In the genomic region with DNA sequence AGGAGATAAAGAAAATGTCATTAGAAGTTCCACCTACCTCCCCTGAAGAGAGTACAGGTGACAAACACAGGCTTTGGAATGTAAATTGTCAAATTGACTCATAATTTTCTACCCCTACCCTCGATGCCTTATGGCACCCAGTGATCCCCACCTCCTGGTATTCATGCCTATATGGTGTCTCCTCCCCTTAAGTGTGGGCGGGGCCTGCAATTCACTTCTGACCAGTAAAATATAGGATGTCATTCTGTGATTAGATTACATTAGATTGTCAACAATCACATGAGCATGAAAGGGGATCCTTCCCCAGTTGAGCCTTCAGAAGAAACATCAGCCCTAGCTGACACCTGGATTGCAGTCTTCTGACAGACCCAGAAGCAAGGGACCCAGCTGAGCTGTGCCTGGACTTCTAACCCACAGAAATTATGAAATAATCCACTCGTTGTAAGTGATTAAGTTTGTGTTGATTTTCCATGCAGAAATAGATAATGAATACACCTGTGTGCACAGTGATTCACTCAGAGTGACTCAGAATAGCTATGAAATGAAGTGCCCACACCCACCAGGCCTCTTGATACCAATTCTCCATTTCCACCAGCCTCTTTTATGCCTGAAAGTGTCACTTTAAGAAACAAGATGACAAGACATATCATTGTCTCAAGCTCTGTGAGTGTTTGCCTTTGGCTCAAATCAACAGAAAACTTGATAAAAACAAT, we compare ENCODE assay signal across 25 cellular contexts. TPM values are rescaled to one million over a fixed set of nuclear protein-coding genes. Genes with fewer than 3 reads are reported as not detected.
A peak's percentile ranks its signal among the peaks of the same experiment; 100 is the strongest.
DNase-seq lines count a peak whose midpoint lies in the region; FAIRE-seq lines count a peak whose summit lies in the region.
"Had no signal": no experiment of that assay in that cellular context is flagged by ENCODE, and none has a peak within 500 bp of the region (broad histone marks: within the 10 kb centered on the region; RNA-seq: fewer than 3 reads in every experiment).

No MANE protein-coding gene starts in this region.

- H3K9me3 ChIP-seq in small intestine (ENCODE audit: control insufficient read depth, low read depth): no peaks in the 10 kb centered on the region
- H3K9me3 ChIP-seq: A549 had no signal

- H3K27ac ChIP-seq in epithelial cell of prostate (peak overlapping the region; percentile 32), small intestine (ENCODE audit: low read depth in 1 of 2, low read length in 1 of 2) (no peak overlapping the region)
- H3K27ac ChIP-seq: A549; BLaER1 treated with 17β-estradiol and CSF1 and Interleukin-3, amounts not matched to agents 10 nM and 100 nM; KMS-11 had no signal

- DNase-seq in ELR (ENCODE audit: low read depth) (peak; percentile 11), RKO (ENCODE audit: low spot score) (peak; percentile 18), epithelial cell of prostate (ENCODE audit: low read depth, low spot score) (peak; percentile 16), small intestine (peak; percentile 11), NCI-H1092 (lab: John Stamatoyannopoulos, UW) (no peak), anterior cingulate cortex (lab: John Stamatoyannopoulos, UW) (no peak), NCI-H1417 (lab: John Stamatoyannopoulos, UW) (no peak)
- DNase-seq: AML-193; CD4-positive, alpha-beta T cell; GDM1; HCEC 1CT; NCI-H1105 treated with DMSO at 0.1 percent for 48 hours; NCI-H2029; NCI-H446; NCI-H524 treated with DMSO at 0.1 percent for 48 hours; NCI-H774; RPMI8226; SHP77 treated with DMSO at 0.1 percent for 48 hours had no signal

- H3K27me3 ChIP-seq in small intestine (ENCODE audit: control insufficient read depth in 2 of 2, insufficient read depth in 2 of 2, low read length in 2 of 2): no peaks in the 10 kb centered on the region
- H3K27me3 ChIP-seq: BLaER1 treated with 17β-estradiol and CSF1 and Interleukin-3, amounts not matched to agents 10 nM and 100 nM had no signal

- H3K4me1 ChIP-seq in small intestine (ENCODE audit: control insufficient read depth in 2 of 2, insufficient read depth in 1 of 2, low read depth in 1 of 2, low read length in 1 of 2): no peaks in the 10 kb centered on the region
- H3K4me1 ChIP-seq: A549 had no signal

- H3K36me3 ChIP-seq in small intestine (ENCODE audit: control insufficient read depth in 2 of 2, insufficient read depth in 2 of 2, low read length in 2 of 2): no peaks in the 10 kb centered on the region
- H3K36me3 ChIP-seq: BLaER1 treated with 17β-estradiol and CSF1 and Interleukin-3, amounts not matched to agents 10 nM and 100 nM had no signal

- H3K4me3 ChIP-seq in small intestine (ENCODE audit: low read depth in 1 of 2, low read length in 2 of 2): no peak overlapping the region
- H3K4me3 ChIP-seq: A549; BLaER1 treated with 17β-estradiol and CSF1 and Interleukin-3, amounts not matched to agents 10 nM and 100 nM had no signal

- 48 to 67% (median 48%) methylated on average over 3 of the region's 3 CpGs for WGBS in small intestine, 3 donors

- FAIRE-seq in small intestine (lab: Jason Lieb, UNC): no peak
- FAIRE-seq: A549, D721Med, GM12891, H1 had no signal

RNA-seq across cellular contexts. Expression of gene SLC39A12, which starts 8.5 kb away (rescaled TPM):
- polyA plus RNA-seq in small intestine: under 1 TPM in 1 of 3 donors, not detected in 2; 0.01 TPM
- polyA plus RNA-seq: A549, H1, IgD-negative memory B cell had no signal

Comparison
In these comparisons a context has a peak if more than half of its experiments do, and no peak if none do; other contexts are left out.
1. DNase-seq: peak in ELR (single experiment), RKO (single experiment), epithelial cell of prostate (single experiment) and small intestine (single experiment); none in NCI-H1092 (single experiment), anterior cingulate cortex (0 of 58) and NCI-H1417 (0 of 3).